In the genomic region with DNA sequence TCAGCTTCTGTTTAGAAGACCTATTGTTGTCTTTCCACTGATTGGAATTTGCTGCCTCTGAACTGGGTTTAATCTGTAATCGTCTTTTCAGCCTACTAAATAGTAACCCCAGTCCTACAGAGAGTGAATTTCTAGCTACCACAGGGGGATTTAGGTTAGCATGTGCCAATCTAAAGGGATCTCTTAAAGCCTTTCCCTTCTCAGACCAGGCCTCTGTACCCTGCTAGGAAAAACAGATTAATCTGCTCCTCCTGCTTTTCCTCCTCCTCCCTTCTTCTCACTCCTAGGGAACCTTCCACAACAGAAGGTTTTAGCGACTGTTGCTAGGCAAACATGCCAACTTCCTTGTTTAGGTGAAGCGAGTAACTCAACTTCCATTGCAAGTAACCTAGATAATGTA, we compare ENCODE assay signal across 8 cellular contexts. TPM values are rescaled to one million over a fixed set of nuclear protein-coding genes. Genes with fewer than 3 reads are reported as not detected.
DNase-seq lines count a peak whose midpoint lies in the region; ATAC-seq and TF ChIP-seq lines count a peak whose summit lies in the region.

No MANE protein-coding gene starts in this region.

- no peak overlapping the region for H3K4me2 ChIP-seq in mammary epithelial cell (ENCODE audit: insufficient read depth, low read depth, low read length)

- ATAC-seq in upper lobe of right lung, result peak; percentile 19

- dilution Hi-C loops in mammary epithelial cell (cut with HindIII; ENCODE audit: low sequenced_read_pairs), result no loop called here

- in situ Hi-C loops in mammary epithelial cell (cut with MboI; ENCODE audit: low sequenced_read_pairs in 2 of 2), result no loop called here

- peak overlapping the region; percentile 83 for H3K27ac ChIP-seq in mammary epithelial cell (ENCODE audit: insufficient read depth, low read depth, low read length)
- peak overlapping the region; percentile 97 for H3K27ac ChIP-seq in upper lobe of right lung

- peak overlapping the region; percentile 92 for H2AFZ ChIP-seq in mammary epithelial cell (ENCODE audit: low read depth, low read length)

- H3K36me3 ChIP-seq in mammary epithelial cell (ENCODE audit: insufficient read depth, low read length), result no peaks in the 10 kb centered on the region
- no peaks in the 10 kb centered on the region for H3K36me3 ChIP-seq in upper lobe of right lung

- no peak overlapping the region for H3K9ac ChIP-seq in mammary epithelial cell (ENCODE audit: insufficient read depth, low read length)

- intact Hi-C loops in mammary epithelial cell (cut with micrococcal nuclease) (loop anchor here (5.0 kb wide), 2 partner anchors 134 to 156 kb away; a partner anchor contains a TSS), upper lobe of right lung (cut with DNase I) (no loop called here)

- CTCF ChIA-PET in mammary epithelial cell (lab: Charles Lee; ENCODE audit: low non-redundant PET), result no interaction called here

- no peak overlapping the region for H3K4me3 ChIP-seq in mammary epithelial cell (replicated peaks in 1 of 3; ENCODE audit: insufficient read depth in 1 of 3, low read depth in 2 of 3, low read length in 3 of 3)
- no peak overlapping the region for H3K4me3 ChIP-seq in upper lobe of right lung

- peaks cover 37% of the 10 kb centered on the region for H3K79me2 ChIP-seq in mammary epithelial cell (ENCODE audit: insufficient read depth, low read length)

- no peaks in the 10 kb centered on the region for H3K27me3 ChIP-seq in mammary epithelial cell (ENCODE audit: insufficient read depth, low read length)
- H3K27me3 ChIP-seq in upper lobe of right lung, result no peaks in the 10 kb centered on the region

- no TSS peak for BruUV-seq in mammary epithelial cell (replicated peaks; lab: Mats Ljungman, UMichigan)

- DNase-seq in NCI-H1417 (lab: John Stamatoyannopoulos, UW) (peak in 2 of 3 experiments; percentile 34 to 60), NCI-H1417 treated with DMSO at 0.1 percent for 48 hours (lab: John Stamatoyannopoulos, UW) (no peak), NCI-H82 (lab: John Stamatoyannopoulos, UW) (peak; percentile 99), mammary epithelial cell (peak; percentile 54), left kidney (ENCODE audit: low read depth, low spot score) (peak; percentile 86), upper lobe of right lung (no peak), AG08396 (ENCODE audit: low spot score) (no peak), foreskin melanocyte (no peak)

- H4K20me1 ChIP-seq in mammary epithelial cell (ENCODE audit: insufficient read depth, low read length), result no peaks in the 10 kb centered on the region

- H3K9me3 ChIP-seq in mammary epithelial cell (replicated peaks; ENCODE audit: insufficient read depth, low read length) (no peaks in the 10 kb centered on the region), upper lobe of right lung (no peaks in the 10 kb centered on the region)

- TF ChIP-seq CTCF in mammary epithelial cell (conservative IDR thresholded peaks at IDR 0.05 in 1 of 2, IDR thresholded peaks at IDR 0.05 in 1 of 2; ENCODE audit: extremely low read depth in 1 of 2, insufficient read depth in 1 of 2, low read depth in 1 of 2, low read length in 2 of 2) (no peak), upper lobe of right lung (IDR thresholded peaks at IDR 0.05) (no peak)

- WGBS in mammary epithelial cell (ENCODE audit: low coverage, missing lambda C conversion rate), result 17% methylated on average over 3 of the region's 3 CpGs

- H3K4me1 ChIP-seq in mammary epithelial cell (ENCODE audit: insufficient read depth, low read length) (peaks cover 21% of the 10 kb centered on the region), upper lobe of right lung (peaks cover 29% of the 10 kb centered on the region)

RNA-seq across cellular contexts. Expression of a gene that starts 1.3 kb away (rescaled TPM):
- total RNA-seq in mammary epithelial cell (10 to 100 TPM; 22.0 to 36.5 TPM), upper lobe of right lung (36.5 TPM)
- 12.6 TPM for polyA plus RNA-seq in mammary epithelial cell
- 74.3 TPM for polyA minus RNA-seq in mammary epithelial cell

Comparison
In these comparisons a context has a peak if more than half of its experiments do, and no peak if none do; other contexts are left out.
1. DNase-seq: peak in NCI-H1417 (2 of 3), NCI-H82 (single experiment), mammary epithelial cell (single experiment) and left kidney (single experiment); none in NCI-H1417 treated with DMSO at 0.1 percent for 48 hours (single experiment), upper lobe of right lung (single experiment), AG08396 (single experiment) and foreskin melanocyte (single experiment).